In genomic region chr9:5825223-5825622, GRCh38 we compare ENCODE assay signal across 18 cellular contexts. TPM values are rescaled to one million over a fixed set of nuclear protein-coding genes. Genes with fewer than 3 reads are reported as not detected.
DNase-seq lines count a peak whose midpoint lies in the region; ATAC-seq, FAIRE-seq and TF ChIP-seq lines count a peak whose summit lies in the region.
"Had no signal": no experiment of that assay in that cellular context is flagged by ENCODE, and none has a peak within 500 bp of the region (broad histone marks: within the 10 kb centered on the region; RNA-seq: fewer than 3 reads in every experiment).

No MANE protein-coding gene starts in this region.

- H3K4me3 Mint-ChIP-seq in activated T-helper 1 cell treated with anti-CD3 and anti-CD28 coated beads, Interleukin-12 subunit alpha, Interleukin-12 subunit beta, Interleukin-2, Interleukin-4 antibody, amounts not matched to agents 30 ng/mL and 10 ng/mL and 1 ng/mL, durations not matched to agents 14 hours and 24 hours and 36 hours = no peak overlapping the region
- H3K4me3 Mint-ChIP-seq in immature natural killer cell = peak overlapping the region in 3 of 5 donors; percentile 13 to 41 (median 15)
- H3K4me3 Mint-ChIP-seq in CD8-positive, alpha-beta T cell = no peak overlapping the region
- H3K4me3 Mint-ChIP-seq: B cell; CD4-positive, alpha-beta memory T cell had no signal

- H2AFZ ChIP-seq in HepG2 (ENCODE audit: low read length) = no peak overlapping the region

- TF ChIP-seq EP300 in HepG2 (IDR thresholded peaks at IDR 0.05; ENCODE audit: low read depth in 2 of 2, low read length in 2 of 2) (no peak), HepG2 (CRISPR knock-in tag; IDR thresholded peaks at IDR 0.05; ENCODE audit: borderline replicate concordance) (no peak)

- H3K4me2 ChIP-seq in HepG2 (ENCODE audit: low read depth, low read length) = no peak overlapping the region

- H3K27me3 ChIP-seq in HepG2 (ENCODE audit: control insufficient read depth in 1 of 2, insufficient read depth in 2 of 2, low read length in 2 of 2) (no peaks in the 10 kb centered on the region), right lobe of liver (no peaks in the 10 kb centered on the region)
- H3K27me3 ChIP-seq in CD8-positive, alpha-beta T cell (ENCODE audit: insufficient read depth, low read length) = no peaks in the 10 kb centered on the region

- peaks cover 45% of the 10 kb centered on the region for H3K36me3 Mint-ChIP-seq in activated T-helper 1 cell treated with anti-CD3 and anti-CD28 coated beads, Interleukin-12 subunit alpha, Interleukin-12 subunit beta, Interleukin-2, Interleukin-4 antibody, amounts not matched to agents 30 ng/mL and 10 ng/mL and 1 ng/mL, durations not matched to agents 14 hours and 24 hours and 36 hours (ENCODE audit: low read depth)
- H3K36me3 Mint-ChIP-seq in immature natural killer cell = peaks cover 17 to 46% (median 19%) of the 10 kb centered on the region in 3 donors
- peaks cover 62% of the 10 kb centered on the region for H3K36me3 Mint-ChIP-seq in CD8-positive, alpha-beta T cell

- POLR2A ChIA-PET in HepG2 (lab: Yijun Ruan, JAX) = no interaction called here
- POLR2A ChIA-PET in CD8-positive, alpha-beta T cell (lab: Charles Lee) = no interaction called here

- no peak for TF ChIP-seq RAD21 in HepG2 (CRISPR knock-in tag; IDR thresholded peaks at IDR 0.05)

- H3K27ac Mint-ChIP-seq in activated T-helper 1 cell treated with anti-CD3 and anti-CD28 coated beads, Interleukin-12 subunit alpha, Interleukin-12 subunit beta, Interleukin-2, Interleukin-4 antibody, amounts not matched to agents 30 ng/mL and 10 ng/mL and 1 ng/mL, durations not matched to agents 14 hours and 24 hours and 36 hours = peak overlapping the region; percentile 52
- H3K27ac Mint-ChIP-seq in immature natural killer cell = peak overlapping the region in 5 of 6 donors; percentile 23 to 73 (median 63)
- no peak overlapping the region for H3K27ac Mint-ChIP-seq in CD8-positive, alpha-beta T cell
- H3K27ac Mint-ChIP-seq: B cell had no signal

- BruUV-seq in HepG2 (replicated peaks; lab: Mats Ljungman, UMichigan) = no TSS peak

- H3K9me3 Mint-ChIP-seq in activated T-helper 1 cell treated with anti-CD3 and anti-CD28 coated beads, Interleukin-12 subunit alpha, Interleukin-12 subunit beta, Interleukin-2, Interleukin-4 antibody, amounts not matched to agents 30 ng/mL and 10 ng/mL and 1 ng/mL, durations not matched to agents 14 hours and 24 hours and 36 hours = no peaks in the 10 kb centered on the region
- H3K9me3 Mint-ChIP-seq in immature natural killer cell = no peaks in the 10 kb centered on the region
- H3K9me3 Mint-ChIP-seq in CD8-positive, alpha-beta T cell = no peaks in the 10 kb centered on the region
- H3K9me3 Mint-ChIP-seq: CD4-positive, alpha-beta memory T cell had no signal

- H3K4me1 Mint-ChIP-seq in activated T-helper 1 cell treated with anti-CD3 and anti-CD28 coated beads, Interleukin-12 subunit alpha, Interleukin-12 subunit beta, Interleukin-2, Interleukin-4 antibody, amounts not matched to agents 30 ng/mL and 10 ng/mL and 1 ng/mL, durations not matched to agents 14 hours and 24 hours and 36 hours (ENCODE audit: low read depth) = peaks cover 45% of the 10 kb centered on the region
- H3K4me1 Mint-ChIP-seq in immature natural killer cell = peaks cover 33 to 80% of the 10 kb centered on the region in 2 donors
- peaks cover 43% of the 10 kb centered on the region for H3K4me1 Mint-ChIP-seq in CD8-positive, alpha-beta T cell (ENCODE audit: low read depth)

- TF ChIP-seq CTCF in HepG2 (CRISPR knock-in tag; IDR thresholded peaks at IDR 0.05) (no peak), right lobe of liver (IDR thresholded peaks at IDR 0.05) (no peak), GM10266 (IDR thresholded peaks at IDR 0.05; ENCODE audit: control insufficient read depth, insufficient read depth, low read depth, missing control alignments) (no peak)
- no peak for TF ChIP-seq CTCF in CD8-positive, alpha-beta T cell (IDR thresholded peaks at IDR 0.05)

- intact Hi-C loops in HepG2 (cut with micrococcal nuclease; ENCODE audit: unreplicated experiment) = no loop called here
- intact Hi-C loops in right lobe of liver (cut with DNase I) = no loop called here
- intact Hi-C loops in activated T-helper 1 cell treated with anti-CD3 and anti-CD28 coated beads, Interleukin-12 subunit alpha, Interleukin-12 subunit beta, Interleukin-2, Interleukin-4 antibody, amounts not matched to agents 30 ng/mL and 10 ng/mL and 1 ng/mL, durations not matched to agents 14 hours and 24 hours and 36 hours (cut with micrococcal nuclease) = no loop called here
- intact Hi-C loops in CD8-positive, alpha-beta T cell (cut with DNase I, micrococcal nuclease) = no loop called here

- no peak for ATAC-seq in HepG2
- ATAC-seq in right lobe of liver = no peak
- ATAC-seq in CD8-positive, alpha-beta T cell = no peak
- ATAC-seq: Panc1 had no signal

- H3K9me3 ChIP-seq in HepG2 (ENCODE audit: low read length) (no peaks in the 10 kb centered on the region), right lobe of liver (no peaks in the 10 kb centered on the region)
- H3K9me3 ChIP-seq in CD8-positive, alpha-beta T cell (ENCODE audit: low read length) = no peaks in the 10 kb centered on the region

- peaks cover 53% of the 10 kb centered on the region for H3K4me1 ChIP-seq in HepG2 (ENCODE audit: insufficient read depth, low read length)
- no peaks in the 10 kb centered on the region for H3K4me1 ChIP-seq in right lobe of liver
- peaks cover 6% of the 10 kb centered on the region for H3K4me1 ChIP-seq in CD8-positive, alpha-beta T cell (ENCODE audit: insufficient read depth, low read length)

- no peak for TF ChIP-seq POLR2A in HepG2 (IDR thresholded peaks at IDR 0.05; ENCODE audit: insufficient read depth in 1 of 2, low read depth in 2 of 2, low read length in 2 of 2)
- TF ChIP-seq POLR2A in right lobe of liver (IDR thresholded peaks at IDR 0.05) = no peak

- peaks cover 12 to 51% of the 10 kb centered on the region in 2 experiments for H3K36me3 ChIP-seq in HepG2 (replicated peaks in 1 of 2; ENCODE audit: control insufficient read depth in 1 of 2, insufficient read depth in 2 of 2, low read length in 2 of 2)
- peaks cover 0 to 28% (median under 1%) of the 10 kb centered on the region in 4 donors for H3K36me3 ChIP-seq in right lobe of liver
- H3K36me3 ChIP-seq in CD8-positive, alpha-beta T cell (ENCODE audit: insufficient read depth, low read length) = peaks cover 10% of the 10 kb centered on the region

- H3K4me3 ChIP-seq in HepG2 (replicated peaks in 1 of 3; ENCODE audit: insufficient read depth in 1 of 3, low read depth in 2 of 3, low read length in 3 of 3) = no peak overlapping the region
- no peak overlapping the region for H3K4me3 ChIP-seq in right lobe of liver
- H3K4me3 ChIP-seq in CD8-positive, alpha-beta T cell (ENCODE audit: low read depth, low read length) = no peak overlapping the region

- H3K27me3 Mint-ChIP-seq in activated T-helper 1 cell treated with anti-CD3 and anti-CD28 coated beads, Interleukin-12 subunit alpha, Interleukin-12 subunit beta, Interleukin-2, Interleukin-4 antibody, amounts not matched to agents 30 ng/mL and 10 ng/mL and 1 ng/mL, durations not matched to agents 14 hours and 24 hours and 36 hours (ENCODE audit: insufficient read depth) = no peaks in the 10 kb centered on the region
- H3K27me3 Mint-ChIP-seq in immature natural killer cell (ENCODE audit: low read depth in 3 of 3) = no peaks in the 10 kb centered on the region
- H3K27me3 Mint-ChIP-seq in CD8-positive, alpha-beta T cell (ENCODE audit: low read depth) = no peaks in the 10 kb centered on the region
- H3K27me3 Mint-ChIP-seq: B cell; CD4-positive, alpha-beta memory T cell had no signal

- no peaks in the 10 kb centered on the region for H4K20me1 ChIP-seq in HepG2 (ENCODE audit: insufficient read depth, low read length)

- no peak overlapping the region for H3K27ac ChIP-seq in HepG2 (ENCODE audit: extremely low read length, insufficient read depth, low read length)
- H3K27ac ChIP-seq in right lobe of liver = no peak overlapping the region
- H3K27ac ChIP-seq in CD8-positive, alpha-beta T cell (ENCODE audit: low read depth, low read length) = no peak overlapping the region

- H3K79me2 ChIP-seq in HepG2 (ENCODE audit: insufficient read depth, low read length) = peaks cover 50% of the 10 kb centered on the region

- CTCF ChIA-PET in HepG2 (lab: Yijun Ruan, JAX; ENCODE audit: low intra/inter-chr PET ratio, low total read pairs) = no interaction called here
- CTCF ChIA-PET in CD8-positive, alpha-beta T cell (lab: Charles Lee) = interaction anchor here (1.8 kb wide), 1 partner anchor 32 kb away, joined by 4 read pairs; no protein-coding TSS in a partner anchor

- no peak for FAIRE-seq in HepG2 (lab: Jason Lieb, UNC)

- WGBS in HepG2 (ENCODE audit: low lambda C conversion rate) = 90% methylated on average over 1 of the region's 1 CpG
- WGBS in right lobe of liver (ENCODE audit: insufficient coverage, low coverage, low lambda C conversion rate, missing lambda C conversion rate) = 73% methylated on average over 1 of the region's 1 CpG

- no peak overlapping the region for H3K9ac ChIP-seq in HepG2 (ENCODE audit: insufficient read depth, low read depth, low read length)

- DNase-seq in HepG2 (ENCODE audit: low spot score) = no peak
- no peak for DNase-seq in right lobe of liver
- DNase-seq in activated T-helper 1 cell treated with anti-CD3 and anti-CD28 coated beads, Interleukin-12 subunit alpha, Interleukin-12 subunit beta, Interleukin-2, Interleukin-4 antibody, amounts not matched to agents 30 ng/mL and 10 ng/mL and 1 ng/mL, durations not matched to agents 14 hours and 24 hours and 36 hours (ENCODE audit: low spot score) = no peak
- no peak for DNase-seq in immature natural killer cell
- peak; percentile 73 for DNase-seq in superior temporal gyrus (ENCODE audit: extremely low spot score)
- no peak for DNase-seq in CD8-positive, alpha-beta T cell
- no peak for DNase-seq in RKO (ENCODE audit: low spot score)
- DNase-seq in GM10266 (ENCODE audit: extremely low spot score) = no peak
- DNase-seq: CD4-positive, alpha-beta memory T cell; H7; Kasumi-1; NCI-H1436; NCI-H2029 treated with DMSO at 0.1 percent for 48 hours; NCI-H510A; NCI-H82; Right ventricle myocardium superior had no signal

- in situ Hi-C loops in HepG2 (cut with HindIII; ENCODE audit: extremely low pct_ligation_motif_present, low pct_unique_long_range_greater_than_20kb) = no loop called here

RNA-seq across cellular contexts. Expression of gene ERMP1, which starts 7.7 kb away (rescaled TPM):
- total RNA-seq in HepG2 (2016; rRNA removed; fragmentation: Illumina TruSeq; extraction: Trizol) (28.1 and 40.9 TPM in 2 replicates), right lobe of liver (10 to 100 TPM in 3 of 6 experiments, 1 to 10 TPM in 3; 7.9 to 13.9 (median 10.2) TPM)
- 5.7 and 5.9 TPM in 2 replicates for total RNA-seq in HepG2 (2016; cell fraction: cytosol; rRNA removed; fragmentation: Illumina TruSeq; extraction: Trizol; ENCODE audit: low read depth)
- total RNA-seq in HepG2 (2016; cell fraction: insoluble cytoplasmic fraction; rRNA removed; fragmentation: Illumina TruSeq; extraction: Trizol) = 27.4 and 39.6 TPM in 2 replicates
- 11.3 and 14.9 TPM in 2 replicates for total RNA-seq in HepG2 (2016; cell fraction: membrane; rRNA removed; fragmentation: Illumina TruSeq; extraction: Trizol)
- 50.1 and 60.1 TPM in 2 replicates for total RNA-seq in HepG2 (2016; cell fraction: nucleus; rRNA removed; fragmentation: Illumina TruSeq; extraction: Trizol)
- polyA plus RNA-seq in HepG2 (2011; rRNA removed) (46.8 and 65.4 TPM in 2 replicates), immature natural killer cell (10 to 100 TPM; 19.6 to 54.2 (median 31.0) TPM)
- 33.1 and 44.2 TPM in 2 replicates for polyA plus RNA-seq in HepG2 (2011; cell fraction: cytosol; rRNA removed)
- 24.2 and 24.7 TPM in 2 replicates for polyA plus RNA-seq in HepG2 (2011; cell fraction: nucleus; rRNA removed)
- 43.7 and 53.7 TPM in 2 replicates for polyA plus RNA-seq in HepG2 (2012)
- polyA plus RNA-seq in HepG2 (2016; cell fraction: cytosol; fragmentation: Illumina TruSeq; extraction: Trizol; ENCODE audit: low read depth) = 1.6 and 2.0 TPM in 2 replicates
- 19.0 and 20.2 TPM in 2 replicates for polyA plus RNA-seq in HepG2 (2016; cell fraction: insoluble cytoplasmic fraction; fragmentation: Illumina TruSeq; extraction: Trizol; ENCODE audit: low read depth)
- polyA plus RNA-seq in HepG2 (2016; cell fraction: membrane; fragmentation: Illumina TruSeq; extraction: Trizol; ENCODE audit: low read depth) = 5.1 and 6.0 TPM in 2 replicates
- 44.8 and 46.9 TPM in 2 replicates for polyA plus RNA-seq in HepG2 (2016; cell fraction: nucleus; fragmentation: Illumina TruSeq; extraction: Trizol; ENCODE audit: insufficient read depth, low read depth)
- polyA minus RNA-seq in HepG2 (2011; rRNA and poly(A)+ RNA removed; ENCODE audit: low replicate concordance) = 64.3 and 119 TPM in 2 replicates
- 73.7 and 81.5 TPM in 2 replicates for polyA minus RNA-seq in HepG2 (2011; cell fraction: cytosol; rRNA and poly(A)+ RNA removed)
- 70.6 and 70.7 TPM in 2 replicates for polyA minus RNA-seq in HepG2 (2011; cell fraction: nucleus; rRNA and poly(A)+ RNA removed)
- 23.1 and 24.1 TPM in 2 replicates for total RNA-seq in activated T-helper 1 cell treated with anti-CD3 and anti-CD28 coated beads, Interleukin-12 subunit alpha, Interleukin-12 subunit beta, Interleukin-2, Interleukin-4 antibody, amounts not matched to agents 30 ng/mL and 10 ng/mL and 1 ng/mL, durations not matched to agents 14 hours and 24 hours and 36 hours
- 1 to 10 TPM; 5.2 to 7.9 TPM for total RNA-seq in CD8-positive, alpha-beta T cell

Comparison
In these comparisons a context has a peak if more than half of its experiments do, and no peak if none do; other contexts are left out.
1. H3K4me3 Mint-ChIP-seq: peak in immature natural killer cell (3 of 5); none in activated T-helper 1 cell treated with anti-CD3 and anti-CD28 coated beads, Interleukin-12 subunit alpha, Interleukin-12 subunit beta, Interleukin-2, Interleukin-4 antibody, amounts not matched to agents 30 ng/mL and 10 ng/mL and 1 ng/mL, durations not matched to agents 14 hours and 24 hours and 36 hours (single experiment) and CD8-positive, alpha-beta T cell (single experiment).